25 cellular contexts compared by ENCODE assay signal in the genomic region with DNA sequence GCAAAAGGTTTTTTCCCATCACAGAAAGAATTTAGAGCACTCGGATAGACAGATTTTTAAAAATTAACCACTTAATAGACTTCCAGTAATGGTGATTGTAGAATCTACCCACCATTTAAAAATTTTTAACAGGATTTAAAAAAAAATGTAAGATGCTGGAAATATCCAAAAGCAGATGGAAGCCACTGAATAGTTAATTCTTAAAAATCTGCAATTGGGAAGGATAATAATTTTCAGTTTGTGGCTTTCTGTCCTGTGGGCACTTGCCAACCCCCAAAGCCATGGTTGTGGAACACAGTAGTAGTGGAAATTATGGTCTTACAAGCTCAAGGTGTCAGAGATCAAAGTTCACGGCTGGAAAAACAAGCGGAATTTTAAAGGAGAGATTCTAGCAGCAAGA.
"Had no signal": no experiment of that assay in that cellular context is flagged by ENCODE, and none has a peak within 500 bp of the region (broad histone marks: within the 10 kb centered on the region; RNA-seq: fewer than 3 reads in every experiment).

No MANE protein-coding gene starts in this region.

- ATAC-seq: heart right ventricle; left cardiac atrium; left lung; lower lobe of right lung; naive thymus-derived CD8-positive, alpha-beta T cell; pancreas; right cardiac atrium; stimulated activated memory B cell treated with anti-CD40 and anti-IgM and Interleukin-4, amounts not matched to agents 10 μg/mL and 1 μg/mL and 100 μg/mL, for 72 hours; stimulated activated naive CD8-positive, alpha-beta T cell treated with anti-CD3 and anti-CD28 coated beads, Interleukin-15, amount 100 ng/mL, for 72 hours had no signal

- DNase-seq: heart right ventricle; islet precursor cell; left cardiac atrium; left lung; lower lobe of right lung; mammary epithelial cell; mesenchymal stem cell; naive thymus-derived CD8-positive, alpha-beta T cell; nucleus accumbens; pancreas; posterior cingulate gyrus; retina; right cardiac atrium; sigmoid colon; small intestine; spleen; stimulated activated CD4-positive, alpha-beta T cell treated with anti-CD3 and anti-CD28 coated beads, Interleukin-2, amount 100 ng/mL, for 48 hours; stimulated activated CD4-positive, alpha-beta T cell treated with anti-CD3 and anti-CD28 coated beads, Interleukin-4, amount 100 ng/mL, for 4 hours; stimulated activated CD8-positive, alpha-beta memory T cell treated with anti-CD3 and anti-CD28 coated beads, Interleukin-4, amount 100 ng/mL, for 48 hours; stimulated activated naive CD4-positive, alpha-beta T cell treated with Interleukin-2 at 50 U/mL for 16 hours; stimulated activated naive CD8-positive, alpha-beta T cell treated with anti-CD3 and anti-CD28 coated beads, Interleukin-15, amount 100 ng/mL, for 72 hours; substantia nigra; upper lobe of left lung had no signal

- FAIRE-seq: urothelium cell line had no signal
